In the genomic region with DNA sequence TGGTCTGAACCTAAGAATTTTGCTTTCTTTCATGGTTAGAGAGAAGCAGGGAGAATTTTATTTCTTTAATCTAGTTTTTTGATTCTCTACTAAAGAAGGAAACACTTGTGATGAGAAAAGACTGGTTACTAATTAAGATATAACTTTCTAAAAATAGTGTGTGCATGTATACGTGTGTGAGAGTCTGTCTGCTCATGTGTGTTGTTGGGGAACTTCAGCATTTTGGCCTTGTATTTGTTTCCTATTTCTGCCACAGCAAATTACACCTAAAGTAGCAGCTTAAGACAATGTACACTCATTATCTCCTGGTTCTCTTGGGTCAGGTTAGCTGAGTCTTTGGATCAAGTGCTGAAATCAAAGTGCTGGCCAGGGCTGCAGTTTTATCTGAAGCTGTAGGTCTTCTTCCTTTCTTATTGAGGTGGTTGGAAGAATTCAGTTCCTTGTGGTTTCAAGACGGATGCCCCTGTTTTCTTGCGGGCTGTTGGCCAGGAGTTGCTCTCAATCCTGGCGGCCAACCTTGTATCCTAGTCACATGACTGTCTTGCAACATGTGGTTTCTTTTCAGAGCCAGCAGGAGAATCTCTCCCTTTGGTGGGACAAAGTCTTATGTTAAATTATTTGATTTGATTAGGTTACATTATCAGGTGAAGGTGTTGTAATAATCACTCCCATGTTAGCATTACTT, we compare ENCODE assay signal across 18 cellular contexts.
DNase-seq lines count a peak whose midpoint lies in the region; ATAC-seq and TF ChIP-seq lines count a peak whose summit lies in the region.
"Had no signal": no experiment of that assay in that cellular context is flagged by ENCODE, and none has a peak within 500 bp of the region (broad histone marks: within the 10 kb centered on the region; RNA-seq: fewer than 3 reads in every experiment).

No MANE protein-coding gene starts in this region.

- H3K9me3 ChIP-seq in mammary epithelial cell (replicated peaks; ENCODE audit: insufficient read depth, low read length) (no peaks in the 10 kb centered on the region), ovary (no peaks in the 10 kb centered on the region)
- H3K9me3 ChIP-seq: ascending aorta, gastrocnemius medialis had no signal

- BruUV-seq in MCF 10A (replicated peaks; lab: Mats Ljungman, UMichigan) (no TSS peak), mammary epithelial cell (replicated peaks; lab: Mats Ljungman, UMichigan) (no TSS peak), Calu3 (replicated peaks; lab: Mats Ljungman, UMichigan) (no TSS peak)

- DNase-seq in MCF 10A (ENCODE audit: unreplicated experiment): peak; percentile 12
- no peak for DNase-seq in mammary epithelial cell
- peak; percentile 37 for DNase-seq in UCSD-AML1 (lab: John Stamatoyannopoulos, UW; ENCODE audit: unreplicated experiment)
- DNase-seq in T-helper 1 cell: no peak
- no peak for DNase-seq in ovary
- DNase-seq in Calu3: no peak
- no peak for DNase-seq in AG20443 (ENCODE audit: low spot score)
- DNase-seq: activated CD4-positive, alpha-beta T cell treated with anti-CD3 and anti-CD28 coated beads for 4 hours; gastrocnemius medialis; HFFc6; NCI-H1417; NCI-H510A; occipital lobe; stimulated activated CD4-positive, alpha-beta T cell treated with anti-CD3 and anti-CD28 coated beads, Interleukin-12 subunit alpha, Interleukin-12 subunit beta, amount 100 ng/mL, for 4 hours had no signal

- H3K27me3 ChIP-seq in mammary epithelial cell (ENCODE audit: insufficient read depth, low read length) (no peaks in the 10 kb centered on the region), ovary (no peaks in the 10 kb centered on the region)
- H3K27me3 ChIP-seq: ascending aorta, gastrocnemius medialis had no signal

- H3K27ac ChIP-seq in mammary epithelial cell (ENCODE audit: insufficient read depth, low read depth, low read length): no peak overlapping the region
- no peak overlapping the region for H3K27ac ChIP-seq in ovary
- H3K27ac ChIP-seq: ascending aorta, gastrocnemius medialis had no signal

- no peak overlapping the region for H2AFZ ChIP-seq in mammary epithelial cell (ENCODE audit: low read depth, low read length)

- H3K4me3 Mint-ChIP-seq in MCF 10A (ENCODE audit: unreplicated experiment) (no peak overlapping the region), Calu3 (ENCODE audit: low read depth, unreplicated experiment) (no peak overlapping the region)
- H3K4me3 Mint-ChIP-seq: activated naive CD4-positive, alpha-beta T cell treated with anti-CD3 and anti-CD28 coated beads, Interleukin-2, amount 50 U/mL, for 24 hours; HFFc6 had no signal

- no peak overlapping the region for H3K9ac ChIP-seq in mammary epithelial cell (ENCODE audit: insufficient read depth, low read length)

- H3K27ac Mint-ChIP-seq in MCF 10A (ENCODE audit: low read depth, unreplicated experiment): no peak overlapping the region
- H3K27ac Mint-ChIP-seq in Calu3 (ENCODE audit: unreplicated experiment): no peak overlapping the region
- H3K27ac Mint-ChIP-seq: activated naive CD4-positive, alpha-beta T cell treated with anti-CD3 and anti-CD28 coated beads, Interleukin-2, amount 50 U/mL, for 24 hours; HFFc6 had no signal

- no peak for TF ChIP-seq POLR2A in ovary (IDR thresholded peaks at IDR 0.05)

- H3K4me3 ChIP-seq in mammary epithelial cell (replicated peaks in 1 of 3; ENCODE audit: insufficient read depth in 1 of 3, low read depth in 2 of 3, low read length in 3 of 3): no peak overlapping the region
- H3K4me3 ChIP-seq in ovary: no peak overlapping the region
- H3K4me3 ChIP-seq: ascending aorta, gastrocnemius medialis had no signal

- no peaks in the 10 kb centered on the region for H3K4me1 ChIP-seq in mammary epithelial cell (ENCODE audit: insufficient read depth, low read length)
- no peaks in the 10 kb centered on the region for H3K4me1 ChIP-seq in ovary (ENCODE audit: insufficient read depth)
- H3K4me1 ChIP-seq: ascending aorta, gastrocnemius medialis had no signal

- no peak for TF ChIP-seq CTCF in MCF 10A (IDR thresholded peaks at IDR 0.05; ENCODE audit: unreplicated experiment)
- no peak for TF ChIP-seq CTCF in mammary epithelial cell (conservative IDR thresholded peaks at IDR 0.05 in 1 of 2, IDR thresholded peaks at IDR 0.05 in 1 of 2; ENCODE audit: extremely low read depth in 1 of 2, insufficient read depth in 1 of 2, low read depth in 1 of 2, low read length in 2 of 2)
- TF ChIP-seq CTCF in ovary (IDR thresholded peaks at IDR 0.05): no peak
- TF ChIP-seq CTCF in Calu3 (IDR thresholded peaks at IDR 0.05; ENCODE audit: unreplicated experiment): no peak

- CTCF ChIA-PET in MCF 10A (lab: Yijun Ruan, JAX): no interaction called here
- CTCF ChIA-PET in mammary epithelial cell (lab: Charles Lee; ENCODE audit: low non-redundant PET): no interaction called here
- CTCF ChIA-PET in Calu3 (lab: Charles Lee): no interaction called here

- WGBS in mammary epithelial cell (ENCODE audit: low coverage, missing lambda C conversion rate): 18% methylated on average over 4 of the region's 4 CpGs
- 71 to 75% (median 74%) methylated on average over 4 of the region's 4 CpGs for WGBS in ovary, 3 donors

- in situ Hi-C loops in mammary epithelial cell (cut with MboI; ENCODE audit: low sequenced_read_pairs in 2 of 2): no loop called here

- dilution Hi-C loops in mammary epithelial cell (cut with HindIII; ENCODE audit: low sequenced_read_pairs): no loop called here

- no peak for TF ChIP-seq EP300 in ovary (IDR thresholded peaks at IDR 0.05)

- H3K36me3 Mint-ChIP-seq in MCF 10A (ENCODE audit: insufficient read depth, unreplicated experiment): no peaks in the 10 kb centered on the region
- no peaks in the 10 kb centered on the region for H3K36me3 Mint-ChIP-seq in Calu3 (ENCODE audit: insufficient read depth, unreplicated experiment)
- H3K36me3 Mint-ChIP-seq: activated naive CD4-positive, alpha-beta T cell treated with anti-CD3 and anti-CD28 coated beads, Interleukin-2, amount 50 U/mL, for 24 hours had no signal

- H3K27me3 Mint-ChIP-seq in MCF 10A (ENCODE audit: insufficient read depth, unreplicated experiment): no peaks in the 10 kb centered on the region
- H3K27me3 Mint-ChIP-seq in Calu3 (ENCODE audit: unreplicated experiment): peaks cover 14% of the 10 kb centered on the region
- H3K27me3 Mint-ChIP-seq: activated naive CD4-positive, alpha-beta T cell treated with anti-CD3 and anti-CD28 coated beads, Interleukin-2, amount 50 U/mL, for 24 hours had no signal

- POLR2A ChIA-PET in MCF 10A (lab: Yijun Ruan, JAX): no interaction called here

- no peaks in the 10 kb centered on the region for H3K79me2 ChIP-seq in mammary epithelial cell (ENCODE audit: insufficient read depth, low read length)

- H3K36me3 ChIP-seq in mammary epithelial cell (ENCODE audit: insufficient read depth, low read length) (no peaks in the 10 kb centered on the region), ovary (no peaks in the 10 kb centered on the region)
- H3K36me3 ChIP-seq: ascending aorta, gastrocnemius medialis had no signal

- ATAC-seq in HG03097 (IDR thresholded peaks at IDR 0.05; ENCODE audit: low FRiP score, unreplicated experiment): peak; percentile 58
- ATAC-seq: gastrocnemius medialis, Right ventricle myocardium inferior had no signal

- no peaks in the 10 kb centered on the region for H4K20me1 ChIP-seq in mammary epithelial cell (ENCODE audit: insufficient read depth, low read length)

- no peaks in the 10 kb centered on the region for H3K4me1 Mint-ChIP-seq in MCF 10A (ENCODE audit: insufficient read depth, unreplicated experiment)
- no peaks in the 10 kb centered on the region for H3K4me1 Mint-ChIP-seq in Calu3 (ENCODE audit: low read depth, unreplicated experiment)
- H3K4me1 Mint-ChIP-seq: activated naive CD4-positive, alpha-beta T cell treated with anti-CD3 and anti-CD28 coated beads, Interleukin-2, amount 50 U/mL, for 24 hours had no signal

- peaks cover 52% of the 10 kb centered on the region for H3K9me3 Mint-ChIP-seq in MCF 10A (ENCODE audit: unreplicated experiment)
- H3K9me3 Mint-ChIP-seq in Calu3 (ENCODE audit: low read depth, unreplicated experiment): no peaks in the 10 kb centered on the region
- H3K9me3 Mint-ChIP-seq: activated naive CD4-positive, alpha-beta T cell treated with anti-CD3 and anti-CD28 coated beads, Interleukin-2, amount 50 U/mL, for 24 hours had no signal

- no peak overlapping the region for H3K4me2 ChIP-seq in mammary epithelial cell (ENCODE audit: insufficient read depth, low read depth, low read length)

- intact Hi-C loops in MCF 10A (cut with micrococcal nuclease) (no loop called here), mammary epithelial cell (cut with micrococcal nuclease) (no loop called here), ovary (cut with DNase I) (no loop called here), Calu3 (cut with micrococcal nuclease; ENCODE audit: unreplicated experiment) (no loop called here)

Comparison
In these comparisons a context has a peak if more than half of its experiments do, and no peak if none do; other contexts are left out.
1. DNase-seq: peak in MCF 10A (single experiment) and UCSD-AML1 (single experiment); none in mammary epithelial cell (single experiment), T-helper 1 cell (0 of 5), ovary (0 of 5), Calu3 (single experiment) and AG20443 (single experiment).